ENCODE assay signal across 10 cellular contexts in the genomic region with DNA sequence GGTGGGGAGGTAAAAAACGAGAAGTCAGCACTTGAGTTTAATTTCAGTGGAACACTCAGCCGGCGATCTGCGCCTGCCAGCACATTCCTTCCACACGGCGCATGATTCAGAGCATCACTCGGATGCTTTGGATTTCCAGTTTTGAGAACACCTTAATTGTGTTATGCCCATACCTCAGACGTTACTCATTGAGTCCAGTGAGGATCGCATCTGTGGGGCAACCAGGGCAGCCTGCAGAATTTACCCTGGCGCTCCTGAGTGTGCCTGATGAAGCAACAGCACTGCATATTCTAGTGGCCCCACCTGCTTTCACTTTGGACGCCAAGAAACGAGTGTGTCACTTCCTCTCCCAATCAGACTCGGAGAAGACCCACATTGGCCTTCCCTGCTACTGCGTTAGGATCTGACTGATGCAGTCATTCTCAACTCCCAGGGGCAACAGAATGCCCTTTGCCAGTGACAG. TPM values are rescaled to one million over a fixed set of nuclear protein-coding genes. Genes with fewer than 3 reads are reported as not detected.
DNase-seq lines count a peak whose midpoint lies in the region; ATAC-seq and TF ChIP-seq lines count a peak whose summit lies in the region.
"Had no signal": no experiment of that assay in that cellular context is flagged by ENCODE, and none has a peak within 500 bp of the region (broad histone marks: within the 10 kb centered on the region; RNA-seq: fewer than 3 reads in every experiment).

No MANE protein-coding gene starts in this region.

- 42 to 62% methylated on average over 13 to 14 of the region's 14 CpGs for WGBS in esophagus squamous epithelium, 2 donors

- ATAC-seq in RWPE2 (ENCODE audit: low read depth) (peak; percentile 52), GM19397 (IDR thresholded peaks at IDR 0.05; ENCODE audit: unreplicated experiment) (no peak), GM21381 (IDR thresholded peaks at IDR 0.05; ENCODE audit: unreplicated experiment) (no peak)
- ATAC-seq in stimulated activated memory B cell treated with anti-CD40 and anti-IgM and Interleukin-4, amounts not matched to agents 10 μg/mL and 1 μg/mL and 100 μg/mL, for 72 hours, result peak; percentile 47

- peak overlapping the region; percentile 42 for H3K27ac Mint-ChIP-seq in activated CD4-positive, alpha-beta T cell treated with anti-CD3 and anti-CD28 coated beads, Interleukin-2, amount 10 ng/mL, durations not matched to agents 24 days and 14 days
- peak overlapping the region; percentile 19 for H3K27ac Mint-ChIP-seq in stimulated activated memory B cell treated with anti-CD40 and anti-IgM and Interleukin-4, amounts not matched to agents 10 μg/mL and 1 μg/mL and 100 μg/mL, for 72 hours

- H3K36me3 ChIP-seq in RWPE2 (ENCODE audit: low read depth) (no peaks in the 10 kb centered on the region), esophagus squamous epithelium (peaks cover 0 to 5% (median 0%) of the 10 kb centered on the region in 3 donors)

- intact Hi-C loops in activated CD4-positive, alpha-beta T cell treated with anti-CD3 and anti-CD28 coated beads, Interleukin-2, amount 10 ng/mL, durations not matched to agents 24 days and 14 days (cut with micrococcal nuclease), result no loop called here
- intact Hi-C loops in esophagus squamous epithelium (cut with DNase I), result no loop called here

- no peaks in the 10 kb centered on the region for H3K27me3 Mint-ChIP-seq in activated CD4-positive, alpha-beta T cell treated with anti-CD3 and anti-CD28 coated beads, Interleukin-2, amount 10 ng/mL, durations not matched to agents 24 days and 14 days
- no peaks in the 10 kb centered on the region for H3K27me3 Mint-ChIP-seq in stimulated activated memory B cell treated with anti-CD40 and anti-IgM and Interleukin-4, amounts not matched to agents 10 μg/mL and 1 μg/mL and 100 μg/mL, for 72 hours

- TF ChIP-seq CTCF in RWPE2 (IDR thresholded peaks at IDR 0.05; ENCODE audit: poor library complexity, severe bottlenecking), result no peak
- TF ChIP-seq CTCF in esophagus squamous epithelium (IDR thresholded peaks at IDR 0.05), result peak in 1 of 6 experiments; percentile 80

- peaks cover 13% of the 10 kb centered on the region for H3K4me1 ChIP-seq in RWPE2 (ENCODE audit: insufficient read depth, poor library complexity, severe bottlenecking)
- H3K4me1 ChIP-seq in esophagus squamous epithelium, result peaks cover 4 to 51% (median 27%) of the 10 kb centered on the region in 3 donors
- H3K4me1 ChIP-seq: tibial artery had no signal

- H3K36me3 Mint-ChIP-seq in activated CD4-positive, alpha-beta T cell treated with anti-CD3 and anti-CD28 coated beads, Interleukin-2, amount 10 ng/mL, durations not matched to agents 24 days and 14 days (ENCODE audit: low read depth), result peaks cover 5% of the 10 kb centered on the region
- H3K36me3 Mint-ChIP-seq in stimulated activated memory B cell treated with anti-CD40 and anti-IgM and Interleukin-4, amounts not matched to agents 10 μg/mL and 1 μg/mL and 100 μg/mL, for 72 hours, result peaks cover 14% of the 10 kb centered on the region

- TF ChIP-seq POLR2A in esophagus squamous epithelium (IDR thresholded peaks at IDR 0.05), result no peak

- H3K9me3 ChIP-seq in RWPE2 (ENCODE audit: severe bottlenecking) (no peaks in the 10 kb centered on the region), esophagus squamous epithelium (no peaks in the 10 kb centered on the region)
- H3K9me3 ChIP-seq: tibial artery had no signal

- H3K4me3 Mint-ChIP-seq in activated CD4-positive, alpha-beta T cell treated with anti-CD3 and anti-CD28 coated beads, Interleukin-2, amount 10 ng/mL, durations not matched to agents 24 days and 14 days, result peak overlapping the region; percentile 60
- peak overlapping the region; percentile 58 for H3K4me3 Mint-ChIP-seq in stimulated activated memory B cell treated with anti-CD40 and anti-IgM and Interleukin-4, amounts not matched to agents 10 μg/mL and 1 μg/mL and 100 μg/mL, for 72 hours

- H3K27ac ChIP-seq in RWPE2 (ENCODE audit: poor library complexity, severe bottlenecking), result no peak overlapping the region
- peak overlapping the region; percentile 52 to 81 (median 75) for H3K27ac ChIP-seq in esophagus squamous epithelium
- H3K27ac ChIP-seq: tibial artery had no signal

- H3K4me1 Mint-ChIP-seq in activated CD4-positive, alpha-beta T cell treated with anti-CD3 and anti-CD28 coated beads, Interleukin-2, amount 10 ng/mL, durations not matched to agents 24 days and 14 days, result peaks cover 12% of the 10 kb centered on the region
- H3K4me1 Mint-ChIP-seq in stimulated activated memory B cell treated with anti-CD40 and anti-IgM and Interleukin-4, amounts not matched to agents 10 μg/mL and 1 μg/mL and 100 μg/mL, for 72 hours, result no peaks in the 10 kb centered on the region

- H3K4me3 ChIP-seq in RWPE2 (ENCODE audit: severe bottlenecking), result no peak overlapping the region
- peak overlapping the region in 2 of 4 donors; percentile 8 to 30 for H3K4me3 ChIP-seq in esophagus squamous epithelium
- H3K4me3 ChIP-seq: tibial artery had no signal

- no peaks in the 10 kb centered on the region for H3K9me3 Mint-ChIP-seq in activated CD4-positive, alpha-beta T cell treated with anti-CD3 and anti-CD28 coated beads, Interleukin-2, amount 10 ng/mL, durations not matched to agents 24 days and 14 days
- H3K9me3 Mint-ChIP-seq in stimulated activated memory B cell treated with anti-CD40 and anti-IgM and Interleukin-4, amounts not matched to agents 10 μg/mL and 1 μg/mL and 100 μg/mL, for 72 hours, result no peaks in the 10 kb centered on the region

- H3K27me3 ChIP-seq in RWPE2 (ENCODE audit: insufficient read depth, poor library complexity, severe bottlenecking) (no peaks in the 10 kb centered on the region), esophagus squamous epithelium (no peaks in the 10 kb centered on the region)
- H3K27me3 ChIP-seq: tibial artery had no signal

- DNase-seq in activated CD4-positive, alpha-beta T cell treated with anti-CD3 and anti-CD28 coated beads, Interleukin-2, amount 10 ng/mL, durations not matched to agents 24 days and 14 days, result peak; percentile 72
- DNase-seq in activated CD4-positive, alpha-beta T cell treated with anti-CD3 and anti-CD28 coated beads for 1 hour, result no peak
- no peak for DNase-seq in RWPE2 (ENCODE audit: low spot score)
- no peak for DNase-seq in esophagus squamous epithelium (lab: John Stamatoyannopoulos, UW)
- DNase-seq in COR-L47 (lab: John Stamatoyannopoulos, UW), result no peak
- DNase-seq: KBM-7, tibial artery had no signal

RNA-seq across cellular contexts. Expression of a gene that starts 19.9 kb away (rescaled TPM):
- total RNA-seq in activated CD4-positive, alpha-beta T cell treated with anti-CD3 and anti-CD28 coated beads, Interleukin-2, amount 10 ng/mL, durations not matched to agents 24 days and 14 days, result 20.2 and 20.3 TPM in 2 replicates
- total RNA-seq in esophagus squamous epithelium, result 10 to 100 TPM in 3 of 4 donors, 1 to 10 TPM in 1; 5.0 to 24.8 (median 17.1) TPM

RNA-seq across cellular contexts. Expression of a gene that starts 41.3 kb away (rescaled TPM):
- 15.0 and 15.2 TPM in 2 replicates for total RNA-seq in activated CD4-positive, alpha-beta T cell treated with anti-CD3 and anti-CD28 coated beads, Interleukin-2, amount 10 ng/mL, durations not matched to agents 24 days and 14 days
- 10 to 100 TPM; 12.5 to 24.7 (median 23.0) TPM for total RNA-seq in esophagus squamous epithelium

RNA-seq across cellular contexts. Expression of a gene that starts 41.5 kb away (rescaled TPM):
- 22.7 and 23.8 TPM in 2 replicates for total RNA-seq in activated CD4-positive, alpha-beta T cell treated with anti-CD3 and anti-CD28 coated beads, Interleukin-2, amount 10 ng/mL, durations not matched to agents 24 days and 14 days
- total RNA-seq in esophagus squamous epithelium, result 10 to 100 TPM in 2 of 4 donors, 1 to 10 TPM in 2; 7.7 to 18.0 (median 11.3) TPM

Comparison
In these comparisons a context has a peak if more than half of its experiments do, and no peak if none do; other contexts are left out.
1. ATAC-seq: peak in RWPE2 (single experiment) and stimulated activated memory B cell treated with anti-CD40 and anti-IgM and Interleukin-4, amounts not matched to agents 10 μg/mL and 1 μg/mL and 100 μg/mL, for 72 hours (single experiment); none in GM19397 (single experiment) and GM21381 (single experiment).